6 cellular contexts compared by ENCODE assay signal in genomic region chr1:55222152-55222551, GRCh38.
"Had no signal": no experiment of that assay in that cellular context is flagged by ENCODE, and none has a peak within 500 bp of the region (broad histone marks: within the 10 kb centered on the region; RNA-seq: fewer than 3 reads in every experiment).

No MANE protein-coding gene starts in this region.

- H3K27ac Mint-ChIP-seq: GM23338, H9, IgD-negative memory B cell had no signal

- H3K36me3 Mint-ChIP-seq: IgD-negative memory B cell had no signal

- DNase-seq: H9, HCEC 1CT, KBM-7 had no signal

- H3K4me3 ChIP-seq: GM23338 had no signal

- H3K27me3 Mint-ChIP-seq: IgD-negative memory B cell had no signal

- H2AFZ ChIP-seq: GM23338 had no signal

- H3K9me3 Mint-ChIP-seq: GM23338, H9, IgD-negative memory B cell had no signal

- H3K4me2 ChIP-seq: GM23338 had no signal

- ATAC-seq: GM23338, HepG2 had no signal

- H3K4me3 Mint-ChIP-seq: GM23338, H9, IgD-negative memory B cell had no signal
